Comparison of ENCODE assay signal across 8 cellular contexts in the genomic region with DNA sequence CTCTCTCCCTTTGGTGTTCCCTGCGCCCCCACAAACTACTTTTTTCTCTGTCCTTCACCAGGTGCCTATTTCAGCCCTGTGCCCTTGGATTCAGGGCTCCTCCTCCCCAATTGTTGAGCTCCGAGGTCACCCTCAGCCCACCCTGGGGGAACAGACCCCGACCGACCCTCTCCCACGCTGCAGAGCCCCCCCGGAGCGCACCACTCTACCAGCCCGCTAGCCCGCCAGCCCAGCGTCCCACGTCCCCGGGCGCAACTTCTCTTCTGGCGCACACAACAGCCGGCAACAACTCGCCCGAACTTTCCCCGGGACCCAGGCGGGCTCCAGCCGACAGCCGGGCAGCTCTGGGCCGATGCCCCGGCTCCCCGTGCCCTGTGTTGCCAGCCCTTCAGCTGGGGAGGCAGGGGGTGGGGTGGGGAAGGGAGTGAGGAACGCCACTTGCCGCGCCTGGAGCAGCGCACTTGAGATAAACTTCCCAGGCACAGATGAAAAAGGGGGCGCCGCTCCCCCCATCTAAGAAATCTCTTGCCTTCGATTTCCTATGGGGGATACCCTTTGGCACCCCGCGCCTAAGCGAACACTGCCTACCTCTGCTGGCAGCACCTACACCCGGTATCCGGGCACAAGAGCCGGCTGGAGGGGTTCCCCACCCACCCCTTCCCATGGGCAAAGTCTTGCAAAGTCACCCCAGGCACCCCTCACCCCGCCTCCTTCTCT. TPM values are rescaled to one million over a fixed set of nuclear protein-coding genes. Genes with fewer than 3 reads are reported as not detected.
DNase-seq lines count a peak whose midpoint lies in the region; TF ChIP-seq lines count a peak whose summit lies in the region.

No MANE protein-coding gene starts in this region.

- H3K27ac Mint-ChIP-seq in MCF 10A (ENCODE audit: low read depth, unreplicated experiment): no peak overlapping the region

- no peak for TF ChIP-seq CTCF in A673 (conservative IDR thresholded peaks at IDR 0.05; ENCODE audit: low read depth, low read length)
- no peak for TF ChIP-seq CTCF in HFF-Myc (IDR thresholded peaks at IDR 0.05; ENCODE audit: low read depth, low read length, missing control alignments)
- TF ChIP-seq CTCF in MCF 10A (IDR thresholded peaks at IDR 0.05; ENCODE audit: unreplicated experiment): no peak
- TF ChIP-seq CTCF in vagina (IDR thresholded peaks at IDR 0.05): no peak

- CTCF ChIA-PET in A673 (lab: Charles Lee) (no interaction called here), MCF 10A (lab: Yijun Ruan, JAX) (interaction anchor here (1.3 kb wide), 1 partner anchor 9 kb away, joined by 3 read pairs; no protein-coding TSS in a partner anchor)

- BruUV-seq in A673 (replicated peaks; lab: Mats Ljungman, UMichigan): no TSS peak
- no TSS peak for BruUV-seq in MCF 10A (replicated peaks; lab: Mats Ljungman, UMichigan)

- no peaks in the 10 kb centered on the region for H3K9me3 Mint-ChIP-seq in MCF 10A (ENCODE audit: unreplicated experiment)

- intact Hi-C loops in A673 (cut with micrococcal nuclease; ENCODE audit: unreplicated experiment): loop anchor here (1.0 to 5.0 kb wide), 2 partner anchors 116 to 283 kb away; no protein-coding TSS in a partner anchor
- intact Hi-C loops in MCF 10A (cut with micrococcal nuclease): loop anchor here (2.0 to 10.0 kb wide), 4 partner anchors 61 to 263 kb away; no protein-coding TSS in a partner anchor
- intact Hi-C loops in vagina (cut with DNase I): loop anchor here (10.0 kb wide), 1 partner anchor 111 kb away; no protein-coding TSS in a partner anchor

- no peaks in the 10 kb centered on the region for H3K36me3 ChIP-seq in A673 (ENCODE audit: insufficient read depth, low read length, poor library complexity, severe bottlenecking)
- H3K36me3 ChIP-seq in vagina: no peaks in the 10 kb centered on the region

- POLR2A ChIA-PET in A673 (lab: Charles Lee; ENCODE audit: low non-redundant PET) (interaction anchor here (0.5 kb wide), 1 partner anchor 1224 kb away, joined by 9 read pairs; a partner anchor contains a TSS), MCF 10A (lab: Yijun Ruan, JAX) (interaction anchor here (0.6 to 4.5 kb wide), 10 partner anchors 9 to 1505 kb away, joined by 3 to 26 read pairs (median 6); no protein-coding TSS in a partner anchor)

- no peaks in the 10 kb centered on the region for H3K27me3 Mint-ChIP-seq in MCF 10A (ENCODE audit: insufficient read depth, unreplicated experiment)

- H3K4me1 ChIP-seq in A673 (ENCODE audit: insufficient read depth, low read length, poor library complexity, severe bottlenecking) (peaks cover 29% of the 10 kb centered on the region), vagina (peaks cover 28% of the 10 kb centered on the region)

- peaks cover 18% of the 10 kb centered on the region for H3K4me1 Mint-ChIP-seq in MCF 10A (ENCODE audit: insufficient read depth, unreplicated experiment)

- peak overlapping the region; percentile 95 for H3K4me3 Mint-ChIP-seq in MCF 10A (ENCODE audit: unreplicated experiment)

- H3K27me3 ChIP-seq in A673 (replicated peaks; ENCODE audit: insufficient read depth, low read depth, low read length, poor library complexity): peaks cover 47% of the 10 kb centered on the region
- peaks cover 6% of the 10 kb centered on the region for H3K27me3 ChIP-seq in vagina

- no peak for TF ChIP-seq POLR2A in vagina (IDR thresholded peaks at IDR 0.05)

- DNase-seq in A673 (ENCODE audit: low spot score) (peak; percentile 35), HFF-Myc (ENCODE audit: extremely low read depth, low read depth) (no peak), MCF 10A (ENCODE audit: unreplicated experiment) (no peak), lung microvascular endothelial cell (ENCODE audit: low read depth in 2 of 2) (peak; percentile 12 to 34), vagina (ENCODE audit: extremely low spot score in 2 of 2) (no peak), NCI-H2107 treated with DMSO at 0.1 percent for 48 hours (lab: John Stamatoyannopoulos, UW; ENCODE audit: unreplicated experiment) (no peak), retina (no peak), AG20443 (ENCODE audit: low spot score) (no peak)

- H3K27ac ChIP-seq in A673 (ENCODE audit: low read depth, low read length, poor library complexity, severe bottlenecking): no peak overlapping the region
- peak overlapping the region; percentile 66 for H3K27ac ChIP-seq in vagina

- peaks cover 5% of the 10 kb centered on the region for H3K36me3 Mint-ChIP-seq in MCF 10A (ENCODE audit: insufficient read depth, unreplicated experiment)

- peak overlapping the region; percentile 68 for H3K4me3 ChIP-seq in A673 (ENCODE audit: low read depth, low read length, poor library complexity, severe bottlenecking)
- H3K4me3 ChIP-seq in HFF-Myc (replicated peaks; ENCODE audit: low read depth, low read length): peak overlapping the region; percentile 38
- H3K4me3 ChIP-seq in vagina: peak overlapping the region; percentile 59 to 71

- no peaks in the 10 kb centered on the region for H3K9me3 ChIP-seq in A673 (ENCODE audit: low read depth, low read length, poor library complexity, severe bottlenecking)
- no peaks in the 10 kb centered on the region for H3K9me3 ChIP-seq in vagina

RNA-seq across cellular contexts. Expression of a gene that starts 1.0 kb away (rescaled TPM):
- total RNA-seq in A673 (2021) (1.6 and 1.9 TPM in 2 replicates), MCF 10A (2022) (11.1 and 13.2 TPM in 2 replicates), lung microvascular endothelial cell (0.99 and 1.1 TPM in 2 replicates), vagina (30.7 TPM)

Comparison
In these comparisons a context has a peak if more than half of its experiments do, and no peak if none do; other contexts are left out.
1. DNase-seq: peak in A673 (single experiment) and lung microvascular endothelial cell (2 of 2); none in HFF-Myc (single experiment), MCF 10A (single experiment), vagina (0 of 2), NCI-H2107 treated with DMSO at 0.1 percent for 48 hours (single experiment), retina (single experiment) and AG20443 (single experiment).
2. Peak in every context shown above with its lines, with median percentiles within 50 percentile points of each other: H3K4me3 ChIP-seq.